Comparison of ENCODE assay signal across 11 cellular contexts in the genomic region with DNA sequence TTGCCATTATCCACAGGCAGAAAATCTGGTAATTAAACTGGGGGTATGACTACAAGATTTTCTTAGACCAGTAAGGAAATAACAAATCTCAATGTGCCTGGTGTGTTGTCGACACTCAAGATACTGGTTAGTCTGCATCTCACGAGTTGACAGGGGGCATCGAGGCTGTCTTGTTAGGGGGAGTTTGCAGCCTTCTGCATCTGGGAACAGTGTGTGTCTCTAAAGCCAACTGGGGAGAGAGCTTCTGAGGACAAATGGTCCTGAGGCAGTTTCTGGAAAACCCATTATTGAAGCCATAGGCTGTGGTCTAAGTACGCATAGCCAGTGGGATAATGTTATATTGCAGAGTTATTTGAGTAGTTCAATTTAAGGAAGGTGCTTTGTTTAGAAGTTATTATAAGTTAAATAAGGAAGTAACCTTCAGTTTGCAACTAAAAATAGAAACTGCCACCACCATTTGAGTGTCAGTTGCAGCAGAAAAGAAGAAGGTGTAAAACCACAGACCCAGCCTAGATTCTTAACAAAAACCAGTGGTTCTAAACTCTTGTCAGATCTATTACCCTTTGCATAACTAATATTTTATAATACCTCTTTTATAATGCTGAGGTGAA. TPM values are rescaled to one million over a fixed set of nuclear protein-coding genes. Genes with fewer than 3 reads are reported as not detected.
DNase-seq lines count a peak whose midpoint lies in the region; ATAC-seq and TF ChIP-seq lines count a peak whose summit lies in the region.
"Had no signal": no experiment of that assay in that cellular context is flagged by ENCODE, and none has a peak within 500 bp of the region (broad histone marks: within the 10 kb centered on the region; RNA-seq: fewer than 3 reads in every experiment).

No MANE protein-coding gene starts in this region.

- ATAC-seq in activated CD8-positive, alpha-beta T cell treated with anti-CD3 and anti-CD28 coated beads, Interleukin-2, amount 10 ng/mL, durations not matched to agents 7 days and 5 days: peak; percentile 53
- ATAC-seq in stimulated activated naive CD8-positive, alpha-beta T cell treated with anti-CD3 and anti-CD28 coated beads, Interleukin-15, amount 100 ng/mL, for 72 hours: no peak
- no peak for ATAC-seq in GM21526 (IDR thresholded peaks at IDR 0.05; ENCODE audit: low FRiP score, unreplicated experiment)

- H3K9me2 ChIP-seq in MM.1S (replicated peaks; ENCODE audit: insufficient read depth, low read length): no peaks in the 10 kb centered on the region

- H3F3A ChIP-seq in MM.1S (ENCODE audit: insufficient read depth, low read length): peaks cover 4% of the 10 kb centered on the region

- POLR2A ChIA-PET in activated CD8-positive, alpha-beta T cell treated with anti-CD3 and anti-CD28 coated beads, Interleukin-2, amount 10 ng/mL, durations not matched to agents 7 days and 5 days (lab: Charles Lee): interaction anchor here (0.6 to 1.2 kb wide), 4 partner anchors 16 to 86 kb away, joined by 3 read pairs; no protein-coding TSS in a partner anchor

- no peaks in the 10 kb centered on the region for H4K20me1 ChIP-seq in MM.1S (ENCODE audit: insufficient read depth, low read length)

- CTCF ChIA-PET in activated naive CD4-positive, alpha-beta T cell treated with anti-CD3 and anti-CD28 coated beads for 36 hours (lab: Charles Lee): interaction anchor here (0.9 kb wide), 1 partner anchor 12 kb away, joined by 3 read pairs; no protein-coding TSS in a partner anchor
- CTCF ChIA-PET in activated CD8-positive, alpha-beta T cell treated with anti-CD3 and anti-CD28 coated beads, Interleukin-2, amount 10 ng/mL, durations not matched to agents 7 days and 5 days (lab: Charles Lee): interaction anchor here (1.0 to 1.7 kb wide), 3 partner anchors 12 to 80 kb away, joined by 3 to 4 read pairs (median 3); no protein-coding TSS in a partner anchor

- peak overlapping the region; percentile 60; the same call in 1 of the 2 replicates for H3K27ac ChIP-seq in MM.1S (ENCODE audit: low read length)

- no peaks in the 10 kb centered on the region for H3K79me2 ChIP-seq in MM.1S (ENCODE audit: low read length)

- peak overlapping the region; percentile 71; the same call in 1 of the 2 replicates for H3K4me2 ChIP-seq in MM.1S (ENCODE audit: low read depth, low read length)

- peaks cover 69% of the 10 kb centered on the region for H3K4me1 Mint-ChIP-seq in activated naive CD4-positive, alpha-beta T cell treated with anti-CD3 and anti-CD28 coated beads for 36 hours (ENCODE audit: low read depth)
- peaks cover 76% of the 10 kb centered on the region for H3K4me1 Mint-ChIP-seq in activated CD8-positive, alpha-beta T cell treated with anti-CD3 and anti-CD28 coated beads, Interleukin-2, amount 10 ng/mL, durations not matched to agents 7 days and 5 days (ENCODE audit: low read depth)
- H3K4me1 Mint-ChIP-seq in stimulated activated naive CD8-positive, alpha-beta T cell treated with anti-CD3 and anti-CD28 coated beads, Interleukin-15, amount 100 ng/mL, for 72 hours: peaks cover 70% of the 10 kb centered on the region

- H3K4me3 Mint-ChIP-seq in activated naive CD4-positive, alpha-beta T cell treated with anti-CD3 and anti-CD28 coated beads for 36 hours: no peak overlapping the region
- peak overlapping the region; percentile 61 for H3K4me3 Mint-ChIP-seq in activated CD8-positive, alpha-beta T cell treated with anti-CD3 and anti-CD28 coated beads, Interleukin-2, amount 10 ng/mL, durations not matched to agents 7 days and 5 days
- H3K4me3 Mint-ChIP-seq in stimulated activated naive CD8-positive, alpha-beta T cell treated with anti-CD3 and anti-CD28 coated beads, Interleukin-15, amount 100 ng/mL, for 72 hours: peak overlapping the region; percentile 61 to 65

- TF ChIP-seq CTCF in MM.1S (IDR thresholded peaks at IDR 0.05; ENCODE audit: low read length): no peak

- no peak overlapping the region for H3K9ac ChIP-seq in MM.1S (ENCODE audit: low read length)

- H3K36me3 Mint-ChIP-seq in activated naive CD4-positive, alpha-beta T cell treated with anti-CD3 and anti-CD28 coated beads for 36 hours (ENCODE audit: low read depth): peaks cover 15% of the 10 kb centered on the region
- H3K36me3 Mint-ChIP-seq in activated CD8-positive, alpha-beta T cell treated with anti-CD3 and anti-CD28 coated beads, Interleukin-2, amount 10 ng/mL, durations not matched to agents 7 days and 5 days (ENCODE audit: low read depth): peaks cover 70% of the 10 kb centered on the region

- peak overlapping the region; percentile 87 for H3K27ac Mint-ChIP-seq in activated naive CD4-positive, alpha-beta T cell treated with anti-CD3 and anti-CD28 coated beads for 36 hours
- H3K27ac Mint-ChIP-seq in activated CD8-positive, alpha-beta T cell treated with anti-CD3 and anti-CD28 coated beads, Interleukin-2, amount 10 ng/mL, durations not matched to agents 7 days and 5 days: peak overlapping the region; percentile 93
- H3K27ac Mint-ChIP-seq in stimulated activated naive CD8-positive, alpha-beta T cell treated with anti-CD3 and anti-CD28 coated beads, Interleukin-15, amount 100 ng/mL, for 72 hours: peak overlapping the region; percentile 89 to 92

- no peak overlapping the region for H2AFZ ChIP-seq in MM.1S (ENCODE audit: low read length)

- no peaks in the 10 kb centered on the region for H3K27me3 Mint-ChIP-seq in activated naive CD4-positive, alpha-beta T cell treated with anti-CD3 and anti-CD28 coated beads for 36 hours (ENCODE audit: low read depth)
- no peaks in the 10 kb centered on the region for H3K27me3 Mint-ChIP-seq in activated CD8-positive, alpha-beta T cell treated with anti-CD3 and anti-CD28 coated beads, Interleukin-2, amount 10 ng/mL, durations not matched to agents 7 days and 5 days (ENCODE audit: low read depth)
- no peaks in the 10 kb centered on the region for H3K27me3 Mint-ChIP-seq in stimulated activated naive CD8-positive, alpha-beta T cell treated with anti-CD3 and anti-CD28 coated beads, Interleukin-15, amount 100 ng/mL, for 72 hours

- H3K9me3 Mint-ChIP-seq in activated naive CD4-positive, alpha-beta T cell treated with anti-CD3 and anti-CD28 coated beads for 36 hours: no peaks in the 10 kb centered on the region
- H3K9me3 Mint-ChIP-seq in activated CD8-positive, alpha-beta T cell treated with anti-CD3 and anti-CD28 coated beads, Interleukin-2, amount 10 ng/mL, durations not matched to agents 7 days and 5 days (ENCODE audit: insufficient read depth): no peaks in the 10 kb centered on the region
- H3K9me3 Mint-ChIP-seq in stimulated activated naive CD8-positive, alpha-beta T cell treated with anti-CD3 and anti-CD28 coated beads, Interleukin-15, amount 100 ng/mL, for 72 hours: no peaks in the 10 kb centered on the region

- H3K4me3 ChIP-seq in MM.1S (ENCODE audit: low read length): peak overlapping the region; percentile 16; the same call in 1 of the 2 replicates

- H3K36me3 ChIP-seq in MM.1S (replicated peaks; ENCODE audit: insufficient read depth, low read length): no peaks in the 10 kb centered on the region

- H3K9me3 ChIP-seq in MM.1S (replicated peaks; ENCODE audit: insufficient read depth, low read length): no peaks in the 10 kb centered on the region

- H3K27me3 ChIP-seq in MM.1S (replicated peaks; ENCODE audit: insufficient read depth, low read length): no peaks in the 10 kb centered on the region

- peaks cover 40% of the 10 kb centered on the region for H3K4me1 ChIP-seq in MM.1S (ENCODE audit: low read length)

- intact Hi-C loops in activated naive CD4-positive, alpha-beta T cell treated with anti-CD3 and anti-CD28 coated beads for 36 hours (cut with micrococcal nuclease): no loop called here

- no peak for DNase-seq in activated naive CD4-positive, alpha-beta T cell treated with anti-CD3 and anti-CD28 coated beads for 36 hours
- no peak for DNase-seq in activated naive CD4-positive, alpha-beta T cell treated with Interleukin-2 at 50 U/mL for 16 hours
- DNase-seq in MM.1S: peak; percentile 61
- no peak for DNase-seq in activated CD8-positive, alpha-beta T cell treated with anti-CD3 and anti-CD28 coated beads, Interleukin-2, amount 10 ng/mL, durations not matched to agents 7 days and 5 days
- DNase-seq in stimulated activated naive CD8-positive, alpha-beta T cell treated with anti-CD3 and anti-CD28 coated beads, Interleukin-15, amount 100 ng/mL, for 72 hours: no peak
- no peak for DNase-seq in NCI-H2029 (lab: John Stamatoyannopoulos, UW)
- no peak for DNase-seq in NCI-H1105 treated with DMSO at 0.1 percent for 48 hours (lab: John Stamatoyannopoulos, UW)
- DNase-seq: amniotic stem cell, NCI-H345, posterior cingulate gyrus had no signal

RNA-seq across cellular contexts. Expression of a gene that starts 15.4 kb away (rescaled TPM):
- 10 to 100 TPM; 49.8 to 51.4 TPM for total RNA-seq in activated naive CD4-positive, alpha-beta T cell treated with anti-CD3 and anti-CD28 coated beads for 36 hours
- total RNA-seq in activated CD8-positive, alpha-beta T cell treated with anti-CD3 and anti-CD28 coated beads, Interleukin-2, amount 10 ng/mL, durations not matched to agents 7 days and 5 days: 10 to 100 TPM; 42.6 to 43.5 TPM
